Comparison of ENCODE assay signal across 8 cellular contexts in the genomic region with DNA sequence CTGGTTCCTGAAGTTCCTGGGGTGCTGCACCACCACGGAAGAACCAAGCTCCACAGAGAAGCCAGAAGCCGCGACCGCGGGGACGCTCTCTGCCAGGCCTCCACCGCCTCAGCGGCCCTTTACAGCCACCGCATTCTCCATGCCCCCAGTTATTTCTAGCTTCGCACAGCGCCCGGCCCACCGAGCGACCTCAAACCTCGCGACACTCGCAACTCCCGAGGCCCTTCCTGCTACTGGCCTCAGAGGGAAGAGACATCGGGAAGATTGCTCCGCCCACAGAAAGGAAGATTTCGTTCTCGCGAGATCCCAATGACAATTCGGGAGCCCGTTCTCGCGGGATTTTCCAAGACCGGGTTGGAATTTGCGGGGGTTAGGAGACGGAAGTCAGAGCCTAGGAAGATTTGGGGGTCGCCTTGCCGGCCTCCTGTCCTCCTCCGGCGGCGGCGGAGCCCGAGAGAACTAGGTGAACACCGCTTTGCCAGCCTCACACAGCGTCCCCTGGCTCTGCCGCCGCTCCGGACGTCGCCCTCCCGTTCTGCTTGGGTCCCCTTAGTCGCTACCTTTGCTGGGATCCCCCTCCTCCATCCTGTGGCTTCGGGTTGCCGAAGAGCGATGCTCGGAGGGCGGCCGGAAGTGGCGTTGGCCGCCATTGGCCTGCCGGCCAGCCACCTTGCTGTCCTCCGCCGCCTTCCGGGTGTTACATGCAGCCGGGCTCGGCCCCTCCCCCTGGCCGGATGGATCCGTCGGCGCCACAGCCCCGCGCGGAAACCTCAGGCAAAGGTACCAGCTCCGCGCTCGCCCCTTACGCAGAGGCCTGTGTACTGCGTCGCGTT. TPM values are rescaled to one million over a fixed set of nuclear protein-coding genes. Genes with fewer than 3 reads are reported as not detected.
DNase-seq lines count a peak whose midpoint lies in the region; ATAC-seq lines count a peak whose summit lies in the region.

Gene ERCC6L2 (plus strand): TSS at position 387 of the 833 bp plus-strand sequence. CDS start 348 bp downstream, at position 735.

- H3K4me1 ChIP-seq in rectal smooth muscle tissue (ENCODE audit: control insufficient read depth, insufficient read depth, low read length) (peaks cover 17% of the 10 kb centered on the region), aorta (ENCODE audit: control insufficient read depth in 1 of 2, insufficient read depth in 2 of 2, low read length in 2 of 2) (peaks cover 0 to 3% of the 10 kb centered on the region in 2 donors)

- H3K27ac ChIP-seq in rectal smooth muscle tissue (ENCODE audit: low read depth, low read length) (peak within 1 kb of the TSS; percentile 100), aorta (ENCODE audit: low read depth in 1 of 2, low read length in 2 of 2) (peak within 1 kb of the TSS; percentile 96 to 99)

- H3K9me3 ChIP-seq in aorta (ENCODE audit: control insufficient read depth, low read length) = no peaks in the 10 kb centered on the region

- peak; percentile 97 for DNase-seq in NCI-H1930 (lab: John Stamatoyannopoulos, UW)
- DNase-seq in T-helper 2 cell = peak; percentile 80 to 97 (median 88)
- peak; percentile 60 to 94 (median 86) for DNase-seq in amygdala (lab: John Stamatoyannopoulos, UW)
- peak; percentile 96 for DNase-seq in left cardiac atrium
- peak; percentile 96 to 98 for DNase-seq in aorta

- H3K27me3 ChIP-seq in rectal smooth muscle tissue (ENCODE audit: control insufficient read depth, insufficient read depth, low read length) (no peaks in the 10 kb centered on the region), aorta (ENCODE audit: control insufficient read depth in 1 of 2, insufficient read depth in 2 of 2, low read length in 1 of 2) (no peaks in the 10 kb centered on the region)

- H3K36me3 ChIP-seq in rectal smooth muscle tissue (ENCODE audit: control insufficient read depth, insufficient read depth, low read length) (no peaks in the 10 kb centered on the region), aorta (ENCODE audit: control insufficient read depth in 1 of 2, insufficient read depth in 2 of 2, low read length in 1 of 2) (peaks cover 0 to 2% of the 10 kb centered on the region in 2 donors)

- peak within 1 kb of the TSS; percentile 100 for H3K9ac ChIP-seq in rectal smooth muscle tissue (ENCODE audit: low read length)

- H3K4me3 ChIP-seq in rectal smooth muscle tissue (ENCODE audit: low read length) (no peak within 1 kb of the TSS), aorta (ENCODE audit: low read length in 2 of 2) (peak within 1 kb of the TSS; percentile 62 to 80)

- intact Hi-C loops in left cardiac atrium (cut with DNase I) (loop anchor here in 1 of 2 donors (10.0 kb wide), 1 partner anchor 371 kb away; no protein-coding TSS in a partner anchor), aorta (cut with DNase I) (loop anchor here (5.0 to 10.0 kb wide), 4 partner anchors 151 to 368 kb away; partner anchors contain the start of gene PTCH1 (in 1 of the 2))

- ATAC-seq in GM18517 (IDR thresholded peaks at IDR 0.05; ENCODE audit: unreplicated experiment) (peak; percentile 77), HG02973 (IDR thresholded peaks at IDR 0.05; ENCODE audit: unreplicated experiment) (peak; percentile 84), left cardiac atrium (peak; percentile 96 to 97), aorta (ENCODE audit: low FRiP score) (peak; percentile 99)

- 0% methylated on average over 68 to 74 of the region's 74 CpGs for WGBS in aorta, 2 donors

RNA-seq across cellular contexts. Expression of gene ERCC6L2, which starts in this region (rescaled TPM):
- 10 to 100 TPM; 22.9 to 37.3 TPM for total RNA-seq in left cardiac atrium
- 10 to 100 TPM; 46.4 to 54.5 TPM for total RNA-seq in aorta
- polyA plus RNA-seq in aorta = 10 to 100 TPM in 1 of 2 donors, 1 to 10 TPM in 1; 3.0 to 11.0 TPM
